ENCODE assay signal across 1 cellular context in the genomic region with DNA sequence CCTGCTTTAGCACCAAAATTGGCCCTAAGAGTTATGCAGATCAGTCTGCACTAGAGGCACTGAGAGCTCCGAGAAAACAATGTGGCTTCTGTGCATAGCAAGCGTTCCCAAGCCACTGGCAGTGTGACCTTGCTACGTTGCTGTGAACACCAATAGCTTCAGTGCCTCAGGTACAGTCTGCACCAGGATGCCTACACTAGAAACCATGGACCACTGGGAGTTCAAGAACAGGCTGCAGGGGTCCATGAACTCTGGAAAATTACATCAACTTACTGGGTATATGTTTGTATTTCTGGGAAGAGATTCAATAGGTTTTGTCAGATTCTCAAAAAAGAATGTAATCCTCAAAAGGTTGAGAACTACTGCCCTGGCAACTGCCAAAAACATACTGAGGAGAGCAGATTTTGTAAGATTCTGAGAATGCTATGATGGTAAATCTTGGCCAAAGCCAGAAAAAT.
TF ChIP-seq lines count a peak whose summit lies in the region.

No MANE protein-coding gene starts in this region.

TF ChIP-seq in HepG2, 621 proteins besides CTCF, POLR2A, EP300 and RAD21 (continued from another document):
- TF ChIP-seq, protein P1, sequence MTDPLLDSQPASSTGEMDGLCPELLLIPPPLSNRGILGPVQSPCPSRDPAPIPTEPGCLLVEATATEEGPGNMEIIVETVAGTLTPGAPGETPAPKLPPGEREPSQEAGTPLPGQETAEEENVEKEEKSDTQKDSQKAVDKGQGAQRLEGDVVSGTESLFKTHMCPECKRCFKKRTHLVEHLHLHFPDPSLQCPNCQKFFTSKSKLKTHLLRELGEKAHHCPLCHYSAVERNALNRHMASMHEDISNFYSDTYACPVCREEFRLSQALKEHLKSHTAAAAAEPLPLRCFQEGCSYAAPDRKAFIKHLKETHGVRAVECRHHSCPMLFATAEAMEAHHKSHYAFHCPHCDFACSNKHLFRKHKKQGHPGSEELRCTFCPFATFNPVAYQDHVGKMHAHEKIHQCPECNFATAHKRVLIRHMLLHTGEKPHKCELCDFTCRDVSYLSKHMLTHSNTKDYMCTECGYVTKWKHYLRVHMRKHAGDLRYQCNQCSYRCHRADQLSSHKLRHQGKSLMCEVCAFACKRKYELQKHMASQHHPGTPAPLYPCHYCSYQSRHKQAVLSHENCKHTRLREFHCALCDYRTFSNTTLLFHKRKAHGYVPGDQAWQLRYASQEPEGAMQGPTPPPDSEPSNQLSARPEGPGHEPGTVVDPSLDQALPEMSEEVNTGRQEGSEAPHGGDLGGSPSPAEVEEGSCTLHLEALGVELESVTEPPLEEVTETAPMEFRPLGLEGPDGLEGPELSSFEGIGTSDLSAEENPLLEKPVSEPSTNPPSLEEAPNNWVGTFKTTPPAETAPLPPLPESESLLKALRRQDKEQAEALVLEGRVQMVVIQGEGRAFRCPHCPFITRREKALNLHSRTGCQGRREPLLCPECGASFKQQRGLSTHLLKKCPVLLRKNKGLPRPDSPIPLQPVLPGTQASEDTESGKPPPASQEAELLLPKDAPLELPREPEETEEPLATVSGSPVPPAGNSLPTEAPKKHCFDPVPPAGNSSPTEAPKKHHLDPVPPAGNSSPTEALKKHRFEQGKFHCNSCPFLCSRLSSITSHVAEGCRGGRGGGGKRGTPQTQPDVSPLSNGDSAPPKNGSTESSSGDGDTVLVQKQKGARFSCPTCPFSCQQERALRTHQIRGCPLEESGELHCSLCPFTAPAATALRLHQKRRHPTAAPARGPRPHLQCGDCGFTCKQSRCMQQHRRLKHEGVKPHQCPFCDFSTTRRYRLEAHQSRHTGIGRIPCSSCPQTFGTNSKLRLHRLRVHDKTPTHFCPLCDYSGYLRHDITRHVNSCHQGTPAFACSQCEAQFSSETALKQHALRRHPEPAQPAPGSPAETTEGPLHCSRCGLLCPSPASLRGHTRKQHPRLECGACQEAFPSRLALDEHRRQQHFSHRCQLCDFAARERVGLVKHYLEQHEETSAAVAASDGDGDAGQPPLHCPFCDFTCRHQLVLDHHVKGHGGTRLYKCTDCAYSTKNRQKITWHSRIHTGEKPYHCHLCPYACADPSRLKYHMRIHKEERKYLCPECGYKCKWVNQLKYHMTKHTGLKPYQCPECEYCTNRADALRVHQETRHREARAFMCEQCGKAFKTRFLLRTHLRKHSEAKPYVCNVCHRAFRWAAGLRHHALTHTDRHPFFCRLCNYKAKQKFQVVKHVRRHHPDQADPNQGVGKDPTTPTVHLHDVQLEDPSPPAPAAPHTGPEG (CRISPR knock-in tag; IDR thresholded peaks at IDR 0.05): 0 out of 2 replicates have a peak, but pooled peaks have one; percentile 30
- TF ChIP-seq CBX2 (IDR thresholded peaks at IDR 0.05; ENCODE audit: low read depth, low read length): no peak
- TF ChIP-seq CBX2 (CRISPR knock-in tag; IDR thresholded peaks at IDR 0.05; ENCODE audit: low read depth): no peak
TF ChIP-seq in HepG2: peak in this region for 9.
